20 cellular contexts compared by ENCODE assay signal in the genomic region with DNA sequence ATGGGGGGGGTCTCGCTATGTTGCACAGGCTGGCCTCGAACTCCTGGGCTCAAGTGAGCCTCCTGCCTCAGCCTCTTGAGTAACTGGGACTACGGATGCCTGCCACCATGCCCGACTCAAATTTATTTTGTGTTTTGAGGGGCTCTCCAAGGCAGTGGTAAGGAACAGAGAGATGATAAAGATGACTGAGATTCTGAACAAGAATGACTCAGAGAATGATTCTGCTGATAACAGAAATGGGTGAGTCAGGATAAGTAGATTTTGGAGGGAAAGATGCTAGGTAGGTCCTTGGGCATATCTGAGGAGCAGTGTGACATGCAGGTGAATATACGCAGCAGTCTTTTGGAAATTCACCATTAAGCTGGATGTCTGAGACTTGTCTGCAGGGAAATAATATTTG. TPM values are rescaled to one million over a fixed set of nuclear protein-coding genes. Genes with fewer than 3 reads are reported as not detected.
DNase-seq lines count a peak whose midpoint lies in the region; ATAC-seq, FAIRE-seq and TF ChIP-seq lines count a peak whose summit lies in the region.
"Had no signal": no experiment of that assay in that cellular context is flagged by ENCODE, and none has a peak within 500 bp of the region (broad histone marks: within the 10 kb centered on the region; RNA-seq: fewer than 3 reads in every experiment).

No MANE protein-coding gene starts in this region.

- no peaks in the 10 kb centered on the region for H3K9me3 Mint-ChIP-seq in natural killer cell
- H3K9me3 Mint-ChIP-seq in natural killer cell treated with Interleukin-12 subunit alpha and Interleukin-12 subunit beta and Interleukin-15 and Interleukin-18, amount 100 ng/mL, for 72 hours, result no peaks in the 10 kb centered on the region
- no peaks in the 10 kb centered on the region for H3K9me3 Mint-ChIP-seq in HFFc6
- H3K9me3 Mint-ChIP-seq: activated T-helper 2 cell treated with anti-CD3 and anti-CD28 coated beads, Interferon-gamma antibody, Interleukin-2, Interleukin-4, amounts not matched to agents 10 μg/mL and 5 μg/mL and 100 μg/mL, durations not matched to agents 14 hours and 24 hours and 36 hours; CD4-positive, alpha-beta memory T cell had no signal

- no peak for FAIRE-seq in GM12891 (lab: Jason Lieb, UNC)
- FAIRE-seq: G401.6 had no signal

- intact Hi-C loops in natural killer cell (cut with micrococcal nuclease), result no loop called here

- H3K27ac Mint-ChIP-seq in natural killer cell, result no peak overlapping the region
- H3K27ac Mint-ChIP-seq in natural killer cell treated with Interleukin-12 subunit alpha and Interleukin-12 subunit beta and Interleukin-15 and Interleukin-18, amount 100 ng/mL, for 72 hours, result no peak overlapping the region
- no peak overlapping the region for H3K27ac Mint-ChIP-seq in HFFc6
- H3K27ac Mint-ChIP-seq: activated T-helper 2 cell treated with anti-CD3 and anti-CD28 coated beads, Interferon-gamma antibody, Interleukin-2, Interleukin-4, amounts not matched to agents 10 μg/mL and 5 μg/mL and 100 μg/mL, durations not matched to agents 14 hours and 24 hours and 36 hours; WTC11 had no signal

- H3K36me3 Mint-ChIP-seq in natural killer cell, result no peaks in the 10 kb centered on the region
- H3K36me3 Mint-ChIP-seq in natural killer cell treated with Interleukin-12 subunit alpha and Interleukin-12 subunit beta and Interleukin-15 and Interleukin-18, amount 100 ng/mL, for 72 hours, result no peaks in the 10 kb centered on the region
- H3K36me3 Mint-ChIP-seq in HFFc6 (ENCODE audit: low read depth), result no peaks in the 10 kb centered on the region
- H3K36me3 Mint-ChIP-seq: CD4-positive, alpha-beta memory T cell had no signal

- H3K4me3 Mint-ChIP-seq in natural killer cell (peak overlapping the region; percentile 0), HFFc6 (no peak overlapping the region)
- H3K4me3 Mint-ChIP-seq in natural killer cell treated with Interleukin-12 subunit alpha and Interleukin-12 subunit beta and Interleukin-15 and Interleukin-18, amount 100 ng/mL, for 72 hours, result no peak overlapping the region
- H3K4me3 Mint-ChIP-seq: WTC11 had no signal

- TF ChIP-seq CTCF in natural killer cell (IDR thresholded peaks at IDR 0.05) (no peak), HFFc6 (IDR thresholded peaks at IDR 0.05) (no peak)

- H3K4me1 Mint-ChIP-seq in natural killer cell, result peaks cover 14 to 19% of the 10 kb centered on the region in 2 donors
- peaks cover 9 to 12% of the 10 kb centered on the region in 2 donors for H3K4me1 Mint-ChIP-seq in natural killer cell treated with Interleukin-12 subunit alpha and Interleukin-12 subunit beta and Interleukin-15 and Interleukin-18, amount 100 ng/mL, for 72 hours (ENCODE audit: low read depth in 2 of 2)
- peaks cover 29% of the 10 kb centered on the region for H3K4me1 Mint-ChIP-seq in HFFc6 (ENCODE audit: low read depth)

- H3K27me3 Mint-ChIP-seq in natural killer cell (ENCODE audit: low read depth in 2 of 2), result no peaks in the 10 kb centered on the region
- H3K27me3 Mint-ChIP-seq in natural killer cell treated with Interleukin-12 subunit alpha and Interleukin-12 subunit beta and Interleukin-15 and Interleukin-18, amount 100 ng/mL, for 72 hours, result no peaks in the 10 kb centered on the region
- no peaks in the 10 kb centered on the region; the same call in 1 of the 2 replicates for H3K27me3 Mint-ChIP-seq in HFFc6 (ENCODE audit: insufficient read depth)
- H3K27me3 Mint-ChIP-seq: CD4-positive, alpha-beta memory T cell had no signal

- no peak for TF ChIP-seq POLR2A in GM12891 (IDR thresholded peaks at IDR 0.05; ENCODE audit: low read depth, low read length)

- no peak for ATAC-seq in natural killer cell
- no peak for ATAC-seq in natural killer cell treated with Interleukin-12 subunit alpha and Interleukin-12 subunit beta and Interleukin-15 and Interleukin-18, amount 100 ng/mL, for 72 hours
- peak; percentile 55 for ATAC-seq in stimulated activated naive CD8-positive, alpha-beta T cell treated with anti-CD3 and anti-CD28 coated beads, Interleukin-15, Interleukin-2, amounts not matched to agents 100 U/mL and 50 U/mL, for 24 hours
- ATAC-seq in HG03432 (IDR thresholded peaks at IDR 0.05; ENCODE audit: unreplicated experiment), result no peak
- ATAC-seq: heart left ventricle, WTC11 had no signal

- DNase-seq in natural killer cell (no peak), HFFc6 (peak; percentile 22), amniotic epithelial cell (ENCODE audit: low read depth) (peak; percentile 25), GM12891 (ENCODE audit: insufficient read length, low spot score) (no peak)
- no peak for DNase-seq in natural killer cell treated with Interleukin-12 subunit alpha and Interleukin-12 subunit beta and Interleukin-15 and Interleukin-18, amount 100 ng/mL, for 72 hours (ENCODE audit: low spot score)
- DNase-seq in stimulated activated naive CD8-positive, alpha-beta T cell treated with anti-CD3 and anti-CD28 coated beads, Interleukin-15, Interleukin-2, amounts not matched to agents 100 U/mL and 50 U/mL, for 24 hours, result no peak
- DNase-seq: CD4-positive, alpha-beta memory T cell; DMS 273 treated with DMSO at 0.1 percent for 48 hours; heart left ventricle; kidney glomerular epithelial cell; mammary epithelial cell; NCI-H1105 treated with DMSO at 0.1 percent for 48 hours; NCI-H2081; retina; T-helper 9 cell; transverse colon had no signal

TF ChIP-seq in GM12891, 5 proteins besides CTCF, POLR2A, EP300 and RAD21:
- TF ChIP-seq TAF1 (IDR thresholded peaks at IDR 0.05; ENCODE audit: low read depth, low read length) (no peak), PAX5 (IDR thresholded peaks at IDR 0.05; ENCODE audit: insufficient read depth, low read length, severe bottlenecking) (no peak), POU2F2 (IDR thresholded peaks at IDR 0.05; ENCODE audit: low read depth, low read length) (no peak), POLR2AphosphoS5 (IDR thresholded peaks at IDR 0.05; ENCODE audit: low read depth, low read length) (no peak), SPI1 (IDR thresholded peaks at IDR 0.05; ENCODE audit: low read depth, low read length) (no peak)

RNA-seq across cellular contexts. Expression of a gene that starts 2.6 kb away (rescaled TPM):
- 1 to 10 TPM in 2 of 3 donors, under 1 TPM in 1; 0.97 to 2.2 (median 1.4) TPM for total RNA-seq in natural killer cell
- total RNA-seq in natural killer cell treated with Interleukin-12 subunit alpha and Interleukin-12 subunit beta and Interleukin-15 and Interleukin-18, amount 100 ng/mL, for 72 hours, result 1 to 10 TPM in 1 of 2 donors, not detected in 1; 1.1 TPM
- 1 to 10 TPM; 4.0 to 5.1 (median 5.0) TPM for total RNA-seq in HFFc6 (2021; fragmentation: NEBNext Ultra II Directional; extraction: Animal tissue kit (Norgen Biotek cat#: 25700))
- 1.7 TPM for polyA plus RNA-seq in GM12891 (2012; ENCODE audit: low read depth, missing spikeins)

RNA-seq across cellular contexts. Expression of a gene that starts 29.8 kb away (rescaled TPM):
- 10 to 100 TPM in 1 of 3 donors, 1 to 10 TPM in 2; 9.5 to 10.7 (median 9.5) TPM for total RNA-seq in natural killer cell
- total RNA-seq in natural killer cell treated with Interleukin-12 subunit alpha and Interleukin-12 subunit beta and Interleukin-15 and Interleukin-18, amount 100 ng/mL, for 72 hours, result 1 to 10 TPM; 7.8 to 9.4 TPM
- 10 to 100 TPM in 1 of 6 experiments, 1 to 10 TPM in 5; 5.9 to 10.9 (median 7.1) TPM for total RNA-seq in HFFc6 (2021; fragmentation: NEBNext Ultra II Directional; extraction: Animal tissue kit (Norgen Biotek cat#: 25700))
- polyA plus RNA-seq in GM12891 (2012; ENCODE audit: low read depth, missing spikeins), result 11.7 TPM

RNA-seq across cellular contexts. Expression of a gene that starts 29.9 kb away (rescaled TPM):
- total RNA-seq in natural killer cell, result 10 to 100 TPM; 13.4 to 22.9 (median 18.8) TPM
- 10 to 100 TPM; 28.3 to 33.8 TPM for total RNA-seq in natural killer cell treated with Interleukin-12 subunit alpha and Interleukin-12 subunit beta and Interleukin-15 and Interleukin-18, amount 100 ng/mL, for 72 hours
- 10 to 100 TPM; 30.7 to 41.4 (median 33.5) TPM for total RNA-seq in HFFc6 (2021; fragmentation: NEBNext Ultra II Directional; extraction: Animal tissue kit (Norgen Biotek cat#: 25700))
- 20.4 TPM for polyA plus RNA-seq in GM12891 (2012; ENCODE audit: low read depth, missing spikeins)

Comparison
In these comparisons a context has a peak if more than half of its experiments do, and no peak if none do; other contexts are left out.
1. DNase-seq: peak in HFFc6 (single experiment) and amniotic epithelial cell (single experiment); none in natural killer cell (single experiment), natural killer cell treated with Interleukin-12 subunit alpha and Interleukin-12 subunit beta and Interleukin-15 and Interleukin-18, amount 100 ng/mL, for 72 hours (single experiment), stimulated activated naive CD8-positive, alpha-beta T cell treated with anti-CD3 and anti-CD28 coated beads, Interleukin-15, Interleukin-2, amounts not matched to agents 100 U/mL and 50 U/mL, for 24 hours (single experiment) and GM12891 (single experiment).